ENCODE assay signal across 8 cellular contexts in the genomic region with DNA sequence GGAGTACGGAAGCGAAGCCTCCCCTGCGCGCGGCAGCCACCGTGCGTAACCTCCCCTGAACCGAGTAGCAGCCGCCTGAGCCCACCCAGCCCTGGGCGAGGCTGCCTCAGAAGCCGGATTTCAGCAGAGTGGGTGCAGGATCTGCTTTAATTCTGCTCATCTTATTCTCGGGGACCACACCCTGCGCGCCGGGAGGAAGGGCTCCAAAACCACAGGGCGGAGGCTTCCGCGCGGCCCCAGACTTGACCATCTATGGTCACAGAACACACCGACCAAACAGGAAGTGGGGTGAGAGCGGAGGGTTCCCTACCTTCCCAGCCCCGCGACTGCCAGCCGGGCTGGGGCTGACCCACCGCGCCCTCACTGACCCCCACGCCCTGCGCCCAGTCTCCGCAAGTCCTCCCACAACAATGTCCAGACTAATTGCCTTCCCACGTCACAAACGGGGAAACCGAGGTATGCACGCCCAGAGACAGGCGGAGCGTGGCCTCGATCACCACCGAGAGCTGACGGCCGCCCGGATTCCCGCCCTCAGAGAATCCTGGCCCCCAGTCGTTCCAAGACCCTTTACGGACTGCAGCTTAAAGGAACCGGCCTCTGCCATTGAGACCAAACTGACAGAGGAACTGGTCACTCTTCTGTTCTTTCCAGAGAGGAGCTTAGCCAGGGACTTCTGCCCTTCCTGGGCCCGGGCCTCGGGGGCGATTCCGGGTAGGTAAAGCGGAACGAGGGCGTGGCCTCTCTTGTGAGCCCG. TPM values are rescaled to one million over a fixed set of nuclear protein-coding genes. Genes with fewer than 3 reads are reported as not detected.
DNase-seq lines count a peak whose midpoint lies in the region; ATAC-seq, FAIRE-seq and TF ChIP-seq lines count a peak whose summit lies in the region.

No MANE protein-coding gene starts in this region.

- intact Hi-C loops in colonic mucosa (cut with DNase I) (no loop called here), HepG2 (cut with micrococcal nuclease; ENCODE audit: unreplicated experiment) (loop anchor here (2.0 to 10.0 kb wide), 4 partner anchors 17 to 883 kb away; no protein-coding TSS in a partner anchor)

- H3K4me3 ChIP-seq in colonic mucosa, result peak overlapping the region; percentile 95
- peak overlapping the region; percentile 75 to 95 (median 84) for H3K4me3 ChIP-seq in HepG2 (replicated peaks in 1 of 3; ENCODE audit: insufficient read depth in 1 of 3, low read depth in 2 of 3, low read length in 3 of 3)

- peak overlapping the region; percentile 84 for H3K4me2 ChIP-seq in HepG2 (ENCODE audit: low read depth, low read length)

- peak; percentile 91 for DNase-seq in AG20443 (ENCODE audit: low spot score)
- DNase-seq in NCI-H446 (lab: John Stamatoyannopoulos, UW), result peak; percentile 79 to 84
- peak; percentile 86 for DNase-seq in activated CD4-positive, alpha-beta T cell treated with anti-CD3 and anti-CD28 coated beads for 48 hours
- peak; percentile 93 for DNase-seq in colonic mucosa
- DNase-seq in HepG2 (ENCODE audit: low spot score), result peak; percentile 82
- DNase-seq in stimulated activated CD4-positive, alpha-beta T cell treated with anti-CD3 and anti-CD28 coated beads, TNF-alpha, amount 100 ng/mL, for 1 hour (ENCODE audit: low read depth in 3 of 3, low spot score in 1 of 3), result peak in 2 of 3 donors; percentile 31 to 47

- POLR2A ChIA-PET in HepG2 (lab: Yijun Ruan, JAX), result interaction anchor here (0.7 to 1.6 kb wide), 7 partner anchors 10 to 859 kb away, joined by 3 to 8 read pairs (median 3); a partner anchor contains a TSS

- H3K79me2 ChIP-seq in HepG2 (ENCODE audit: insufficient read depth, low read length), result peaks cover 42% of the 10 kb centered on the region

- 0 out of 2 replicates have a peak, but pooled peaks cover 16% of the 10 kb centered on the region for H4K20me1 ChIP-seq in HepG2 (ENCODE audit: insufficient read depth, low read length)

- ATAC-seq in GM18870 (IDR thresholded peaks at IDR 0.05; ENCODE audit: unreplicated experiment) (peak; percentile 46), HG03097 (IDR thresholded peaks at IDR 0.05; ENCODE audit: low FRiP score, unreplicated experiment) (peak; percentile 55), HepG2 (peak; percentile 86)

- H3K9ac ChIP-seq in colonic mucosa (ENCODE audit: low read depth in 2 of 2, low read length in 2 of 2) (peak overlapping the region; percentile 96 to 99), HepG2 (ENCODE audit: insufficient read depth, low read depth, low read length) (peak overlapping the region; percentile 98)

- H3K27ac ChIP-seq in colonic mucosa (peak overlapping the region; percentile 99), HepG2 (ENCODE audit: extremely low read length, insufficient read depth, low read length) (peak overlapping the region; percentile 94)

- H2AFZ ChIP-seq in HepG2 (ENCODE audit: low read length), result no peak overlapping the region

- H3K9me3 ChIP-seq in colonic mucosa (no peaks in the 10 kb centered on the region), HepG2 (ENCODE audit: low read length) (no peaks in the 10 kb centered on the region)

- no peak for TF ChIP-seq CTCF in colonic mucosa (IDR thresholded peaks at IDR 0.05)
- no peak for TF ChIP-seq CTCF in HepG2 (CRISPR knock-in tag; IDR thresholded peaks at IDR 0.05)

- WGBS in HepG2 (ENCODE audit: low lambda C conversion rate), result 1% methylated on average over 10 of the region's 52 CpGs

- TF ChIP-seq EP300 in HepG2 (IDR thresholded peaks at IDR 0.05; ENCODE audit: low read depth in 2 of 2, low read length in 2 of 2), result no peak
- no peak for TF ChIP-seq EP300 in HepG2 (CRISPR knock-in tag; IDR thresholded peaks at IDR 0.05; ENCODE audit: borderline replicate concordance)

- H3K4me1 ChIP-seq in colonic mucosa (peaks cover 22% of the 10 kb centered on the region), HepG2 (ENCODE audit: insufficient read depth, low read length) (peaks cover 38% of the 10 kb centered on the region)

- no peaks in the 10 kb centered on the region for H3K27me3 ChIP-seq in colonic mucosa
- H3K27me3 ChIP-seq in HepG2 (ENCODE audit: control insufficient read depth in 1 of 2, insufficient read depth in 2 of 2, low read length in 2 of 2), result no peaks in the 10 kb centered on the region; a peak in 1 of 5 replicates

- no peaks in the 10 kb centered on the region for H3K36me3 ChIP-seq in colonic mucosa
- no peaks in the 10 kb centered on the region; a peak in 1 of 5 replicates for H3K36me3 ChIP-seq in HepG2 (replicated peaks in 1 of 2; ENCODE audit: control insufficient read depth in 1 of 2, insufficient read depth in 2 of 2, low read length in 2 of 2)

- TF ChIP-seq POLR2A in HepG2 (IDR thresholded peaks at IDR 0.05; ENCODE audit: insufficient read depth in 1 of 2, low read depth in 2 of 2, low read length in 2 of 2), result peak; percentile 62 to 87

- in situ Hi-C loops in HepG2 (cut with HindIII; ENCODE audit: extremely low pct_ligation_motif_present, low pct_unique_long_range_greater_than_20kb), result loop anchor here (10.0 kb wide), 1 partner anchor 115 kb away; no protein-coding TSS in a partner anchor

- no peak for FAIRE-seq in HepG2 (lab: Jason Lieb, UNC)

- CTCF ChIA-PET in HepG2 (lab: Yijun Ruan, JAX; ENCODE audit: low intra/inter-chr PET ratio, low total read pairs), result no interaction called here

- TF ChIP-seq RAD21 in HepG2 (CRISPR knock-in tag; IDR thresholded peaks at IDR 0.05), result no peak; the same call in 1 of the 2 replicates

- BruUV-seq in HepG2 (replicated peaks; lab: Mats Ljungman, UMichigan), result TSS peak; percentile 89

TF ChIP-seq in HepG2, 621 proteins besides CTCF, POLR2A, EP300 and RAD21 (continues in another document):
- TF ChIP-seq, protein P1, sequence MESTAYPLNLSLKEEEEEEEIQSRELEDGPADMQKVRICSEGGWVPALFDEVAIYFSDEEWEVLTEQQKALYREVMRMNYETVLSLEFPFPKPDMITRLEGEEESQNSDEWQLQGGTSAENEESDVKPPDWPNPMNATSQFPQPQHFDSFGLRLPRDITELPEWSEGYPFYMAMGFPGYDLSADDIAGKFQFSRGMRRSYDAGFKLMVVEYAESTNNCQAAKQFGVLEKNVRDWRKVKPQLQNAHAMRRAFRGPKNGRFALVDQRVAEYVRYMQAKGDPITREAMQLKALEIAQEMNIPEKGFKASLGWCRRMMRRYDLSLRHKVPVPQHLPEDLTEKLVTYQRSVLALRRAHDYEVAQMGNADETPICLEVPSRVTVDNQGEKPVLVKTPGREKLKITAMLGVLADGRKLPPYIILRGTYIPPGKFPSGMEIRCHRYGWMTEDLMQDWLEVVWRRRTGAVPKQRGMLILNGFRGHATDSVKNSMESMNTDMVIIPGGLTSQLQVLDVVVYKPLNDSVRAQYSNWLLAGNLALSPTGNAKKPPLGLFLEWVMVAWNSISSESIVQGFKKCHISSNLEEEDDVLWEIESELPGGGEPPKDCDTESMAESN (CRISPR knock-in tag; conservative IDR thresholded peaks at IDR 0.05), result peak; percentile 34; the same call in 1 of the 2 replicates

RNA-seq across cellular contexts. Expression of a gene that starts 0.6 kb away (rescaled TPM):
- total RNA-seq in colonic mucosa (100 to 1,000 TPM; 500 to 548 TPM), HepG2 (2016; rRNA removed; fragmentation: Illumina TruSeq; extraction: Trizol) (174 and 228 TPM in 2 replicates)
- total RNA-seq in HepG2 (2016; cell fraction: cytosol; rRNA removed; fragmentation: Illumina TruSeq; extraction: Trizol; ENCODE audit: low read depth), result 20.2 and 22.6 TPM in 2 replicates
- total RNA-seq in HepG2 (2016; cell fraction: insoluble cytoplasmic fraction; rRNA removed; fragmentation: Illumina TruSeq; extraction: Trizol), result 168 and 225 TPM in 2 replicates
- total RNA-seq in HepG2 (2016; cell fraction: membrane; rRNA removed; fragmentation: Illumina TruSeq; extraction: Trizol), result 60.4 and 63.8 TPM in 2 replicates
- total RNA-seq in HepG2 (2016; cell fraction: nucleus; rRNA removed; fragmentation: Illumina TruSeq; extraction: Trizol), result 78.4 and 78.5 TPM in 2 replicates
- 166 and 195 TPM in 2 replicates for polyA plus RNA-seq in HepG2 (2011; rRNA removed)
- 133 and 166 TPM in 2 replicates for polyA plus RNA-seq in HepG2 (2011; cell fraction: cytosol; rRNA removed)
- polyA plus RNA-seq in HepG2 (2011; cell fraction: nucleus; rRNA removed), result 60.0 and 61.0 TPM in 2 replicates
- 141 and 150 TPM in 2 replicates for polyA plus RNA-seq in HepG2 (2012)
- 19.7 and 20.6 TPM in 2 replicates for polyA plus RNA-seq in HepG2 (2016; cell fraction: cytosol; fragmentation: Illumina TruSeq; extraction: Trizol; ENCODE audit: low read depth)
- polyA plus RNA-seq in HepG2 (2016; cell fraction: insoluble cytoplasmic fraction; fragmentation: Illumina TruSeq; extraction: Trizol; ENCODE audit: low read depth), result 216 and 228 TPM in 2 replicates
- 43.3 and 46.3 TPM in 2 replicates for polyA plus RNA-seq in HepG2 (2016; cell fraction: membrane; fragmentation: Illumina TruSeq; extraction: Trizol; ENCODE audit: low read depth)
- polyA plus RNA-seq in HepG2 (2016; cell fraction: nucleus; fragmentation: Illumina TruSeq; extraction: Trizol; ENCODE audit: insufficient read depth, low read depth), result 84.0 and 90.0 TPM in 2 replicates
- 144 and 148 TPM in 2 replicates for polyA minus RNA-seq in HepG2 (2011; rRNA and poly(A)+ RNA removed; ENCODE audit: low replicate concordance)
- polyA minus RNA-seq in HepG2 (2011; cell fraction: cytosol; rRNA and poly(A)+ RNA removed), result 105 and 109 TPM in 2 replicates
- 77.9 and 90.9 TPM in 2 replicates for polyA minus RNA-seq in HepG2 (2011; cell fraction: nucleus; rRNA and poly(A)+ RNA removed)

RNA-seq across cellular contexts. Expression of a gene that starts 57.1 kb away (rescaled TPM):
- total RNA-seq in colonic mucosa (10 to 100 TPM; 25.7 to 37.7 TPM), HepG2 (2016; rRNA removed; fragmentation: Illumina TruSeq; extraction: Trizol) (79.5 and 129 TPM in 2 replicates)
- 9.2 and 11.5 TPM in 2 replicates for total RNA-seq in HepG2 (2016; cell fraction: cytosol; rRNA removed; fragmentation: Illumina TruSeq; extraction: Trizol; ENCODE audit: low read depth)
- 76.9 and 130 TPM in 2 replicates for total RNA-seq in HepG2 (2016; cell fraction: insoluble cytoplasmic fraction; rRNA removed; fragmentation: Illumina TruSeq; extraction: Trizol)
- 47.3 and 53.7 TPM in 2 replicates for total RNA-seq in HepG2 (2016; cell fraction: membrane; rRNA removed; fragmentation: Illumina TruSeq; extraction: Trizol)
- 127 and 140 TPM in 2 replicates for total RNA-seq in HepG2 (2016; cell fraction: nucleus; rRNA removed; fragmentation: Illumina TruSeq; extraction: Trizol)
- polyA plus RNA-seq in HepG2 (2011; rRNA removed), result 113 and 129 TPM in 2 replicates
- polyA plus RNA-seq in HepG2 (2011; cell fraction: cytosol; rRNA removed), result 81.0 and 93.7 TPM in 2 replicates
- polyA plus RNA-seq in HepG2 (2011; cell fraction: nucleus; rRNA removed), result 24.9 and 26.4 TPM in 2 replicates
- 106 and 123 TPM in 2 replicates for polyA plus RNA-seq in HepG2 (2012)
- polyA plus RNA-seq in HepG2 (2016; cell fraction: cytosol; fragmentation: Illumina TruSeq; extraction: Trizol; ENCODE audit: low read depth), result 17.3 and 18.8 TPM in 2 replicates
- 101 TPM in 2 replicates for polyA plus RNA-seq in HepG2 (2016; cell fraction: insoluble cytoplasmic fraction; fragmentation: Illumina TruSeq; extraction: Trizol; ENCODE audit: low read depth)
- 41.9 and 44.4 TPM in 2 replicates for polyA plus RNA-seq in HepG2 (2016; cell fraction: membrane; fragmentation: Illumina TruSeq; extraction: Trizol; ENCODE audit: low read depth)
- polyA plus RNA-seq in HepG2 (2016; cell fraction: nucleus; fragmentation: Illumina TruSeq; extraction: Trizol; ENCODE audit: insufficient read depth, low read depth), result 202 and 210 TPM in 2 replicates
- 107 and 205 TPM in 2 replicates for polyA minus RNA-seq in HepG2 (2011; rRNA and poly(A)+ RNA removed; ENCODE audit: low replicate concordance)
- polyA minus RNA-seq in HepG2 (2011; cell fraction: cytosol; rRNA and poly(A)+ RNA removed), result 54.3 and 56.6 TPM in 2 replicates
- 25.0 and 25.7 TPM in 2 replicates for polyA minus RNA-seq in HepG2 (2011; cell fraction: nucleus; rRNA and poly(A)+ RNA removed)

Comparison
In these comparisons a context has a peak if more than half of its experiments do, and no peak if none do; other contexts are left out.
1. Peak in every context shown above with its lines: DNase-seq, ATAC-seq, H3K4me3 ChIP-seq and H3K27ac ChIP-seq.
2. DNase-seq: peak in every context shown above with its lines; median percentile 93 in colonic mucosa; 91 in AG20443; 86 in activated CD4-positive, alpha-beta T cell treated with anti-CD3 and anti-CD28 coated beads for 48 hours; 82 in HepG2; 82 in NCI-H446; 39 in stimulated activated CD4-positive, alpha-beta T cell treated with anti-CD3 and anti-CD28 coated beads, TNF-alpha, amount 100 ng/mL, for 1 hour.